9 cellular contexts compared by ENCODE assay signal in the genomic region with DNA sequence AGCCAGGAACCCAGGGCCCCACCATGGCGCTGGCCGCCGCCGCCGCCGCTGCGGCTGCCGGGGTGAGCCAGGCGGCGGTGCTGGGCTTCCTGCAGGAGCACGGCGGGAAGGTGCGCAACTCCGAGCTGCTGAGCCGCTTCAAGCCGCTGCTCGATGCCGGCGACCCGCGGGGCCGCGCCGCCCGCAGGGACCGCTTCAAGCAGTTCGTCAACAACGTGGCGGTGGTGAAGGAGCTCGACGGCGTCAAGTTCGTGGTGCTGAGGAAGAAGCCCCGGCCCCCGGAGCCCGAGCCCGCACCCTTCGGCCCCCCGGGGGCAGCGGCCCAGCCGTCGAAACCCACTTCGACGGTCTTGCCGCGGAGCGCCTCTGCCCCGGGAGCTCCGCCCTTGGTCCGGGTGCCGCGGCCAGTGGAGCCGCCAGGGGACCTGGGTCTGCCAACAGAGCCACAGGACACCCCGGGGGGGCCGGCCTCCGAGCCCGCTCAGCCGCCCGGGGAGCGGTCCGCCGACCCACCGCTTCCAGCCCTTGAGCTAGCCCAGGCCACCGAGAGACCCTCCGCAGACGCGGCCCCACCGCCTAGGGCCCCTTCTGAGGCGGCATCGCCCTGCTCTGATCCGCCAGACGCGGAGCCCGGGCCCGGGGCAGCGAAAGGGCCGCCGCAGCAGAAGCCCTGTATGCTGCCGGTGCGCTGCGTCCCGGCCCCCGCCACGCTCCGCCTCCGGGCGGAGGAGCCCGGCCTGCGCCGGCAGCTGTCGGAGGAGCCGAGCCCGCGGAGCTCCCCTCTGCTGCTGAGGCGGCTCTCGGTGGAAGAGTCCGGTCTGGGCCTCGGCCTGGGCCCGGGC. TPM values are rescaled to one million over a fixed set of nuclear protein-coding genes. Genes with fewer than 3 reads are reported as not detected.
DNase-seq lines count a peak whose midpoint lies in the region; ATAC-seq, FAIRE-seq and TF ChIP-seq lines count a peak whose summit lies in the region.
"Had no signal": no experiment of that assay in that cellular context is flagged by ENCODE, and none has a peak within 500 bp of the region (broad histone marks: within the 10 kb centered on the region; RNA-seq: fewer than 3 reads in every experiment).

No MANE protein-coding gene starts in this region.

- no peak overlapping the region for H3K27ac ChIP-seq in HCT116 (ENCODE audit: low read depth, low read length)
- peak overlapping the region; percentile 91 to 94 for H3K27ac ChIP-seq in small intestine (ENCODE audit: low read depth in 1 of 2, low read length in 1 of 2)

- no peak for TF ChIP-seq POLR2A in HCT116 (IDR thresholded peaks at IDR 0.05; ENCODE audit: borderline replicate concordance, extremely low read depth, insufficient read depth, insufficient read length)

- TF ChIP-seq RAD21 in HCT116 (IDR thresholded peaks at IDR 0.05; ENCODE audit: low read depth): no peak

- ATAC-seq in HCT116 (peak; percentile 68), HG03196 (IDR thresholded peaks at IDR 0.05; ENCODE audit: unreplicated experiment) (no peak)

- CTCF ChIA-PET in BJ (lab: Yijun Ruan, JAX) (interaction anchor here (0.6 to 9.4 kb wide), 8 partner anchors 12 to 313 kb away, joined by 3 to 102 read pairs (median 3); no protein-coding TSS in a partner anchor), HCT116 (lab: Charles Lee) (interaction anchor here (1.0 kb wide), 1 partner anchor 288 kb away, joined by 3 read pairs; no protein-coding TSS in a partner anchor)

- H3K4me1 Mint-ChIP-seq in activated naive CD8-positive, alpha-beta T cell treated with anti-CD3 and anti-CD28 coated beads for 36 hours: peaks cover 10% of the 10 kb centered on the region
- peaks cover 4% of the 10 kb centered on the region for H3K4me1 Mint-ChIP-seq in glutamatergic neuron (ENCODE audit: low read depth, unreplicated experiment)

- FAIRE-seq in small intestine (lab: Jason Lieb, UNC): no peak

- H3K27me3 ChIP-seq in BJ (ENCODE audit: control insufficient read depth, insufficient read depth, low read length) (peaks cover 18% of the 10 kb centered on the region), HCT116 (ENCODE audit: insufficient read depth, low read length) (no peaks in the 10 kb centered on the region), iPS-15b (ENCODE audit: control insufficient read depth, insufficient read depth, low read length) (peaks cover 74% of the 10 kb centered on the region), small intestine (ENCODE audit: control insufficient read depth in 2 of 2, insufficient read depth in 2 of 2, low read length in 2 of 2) (peaks cover 0 to 13% of the 10 kb centered on the region in 2 donors)

- H3K9me2 ChIP-seq in HCT116 (ENCODE audit: insufficient read depth): no peaks in the 10 kb centered on the region

- DNase-seq in BJ (ENCODE audit: low read depth) (no peak), HCT116 (ENCODE audit: low read depth, low spot score) (no peak), small intestine (peak; percentile 60), glutamatergic neuron (no peak), pons (ENCODE audit: low spot score) (no peak)
- peak; percentile 44 for DNase-seq in activated naive CD8-positive, alpha-beta T cell treated with anti-CD3 and anti-CD28 coated beads for 36 hours

- BruUV-seq in HCT116 (replicated peaks; lab: Mats Ljungman, UMichigan): no TSS peak

- H3K9me3 Mint-ChIP-seq in activated naive CD8-positive, alpha-beta T cell treated with anti-CD3 and anti-CD28 coated beads for 36 hours: no peaks in the 10 kb centered on the region
- H3K9me3 Mint-ChIP-seq in glutamatergic neuron (ENCODE audit: unreplicated experiment): peaks cover 8% of the 10 kb centered on the region

- H3K27ac Mint-ChIP-seq in activated naive CD8-positive, alpha-beta T cell treated with anti-CD3 and anti-CD28 coated beads for 36 hours: no peak overlapping the region
- no peak overlapping the region for H3K27ac Mint-ChIP-seq in glutamatergic neuron (ENCODE audit: unreplicated experiment)

- H3K36me3 Mint-ChIP-seq in activated naive CD8-positive, alpha-beta T cell treated with anti-CD3 and anti-CD28 coated beads for 36 hours: no peaks in the 10 kb centered on the region
- peaks cover 10% of the 10 kb centered on the region for H3K36me3 Mint-ChIP-seq in glutamatergic neuron (ENCODE audit: unreplicated experiment)

- H3K79me2 ChIP-seq in HCT116 (ENCODE audit: insufficient read depth, low read length): no peaks in the 10 kb centered on the region

- H3K4me3 ChIP-seq in BJ (ENCODE audit: low read depth, low read length): peak overlapping the region; percentile 16; the same call in 1 of the 2 replicates
- peak overlapping the region in 1 of 2 experiments; percentile 62; a peak in 1 of 4 replicates for H3K4me3 ChIP-seq in HCT116 (replicated peaks in 1 of 2; ENCODE audit: low read depth in 1 of 2, low read length in 2 of 2)
- H3K4me3 ChIP-seq in iPS-15b (ENCODE audit: low read depth, low read length): peak overlapping the region; percentile 39
- H3K4me3 ChIP-seq in small intestine (ENCODE audit: low read depth in 1 of 2, low read length in 2 of 2): peak overlapping the region; percentile 49 to 77

- H3K4me3 Mint-ChIP-seq in activated naive CD8-positive, alpha-beta T cell treated with anti-CD3 and anti-CD28 coated beads for 36 hours: no peak overlapping the region
- no peak overlapping the region for H3K4me3 Mint-ChIP-seq in glutamatergic neuron (ENCODE audit: unreplicated experiment)

- H3K4me1 ChIP-seq in HCT116 (ENCODE audit: control insufficient read depth in 1 of 2, insufficient read depth in 2 of 2, low read length in 2 of 2) (peaks cover 0 to 8% of the 10 kb centered on the region in 2 experiments; a peak in 3 of 4 replicates), iPS-15b (ENCODE audit: control insufficient read depth, insufficient read depth, low read length) (no peaks in the 10 kb centered on the region), small intestine (ENCODE audit: control insufficient read depth in 2 of 2, insufficient read depth in 1 of 2, low read depth in 1 of 2, low read length in 1 of 2) (no peaks in the 10 kb centered on the region)

- H3K36me3 ChIP-seq in BJ (ENCODE audit: control insufficient read depth, insufficient read depth, low read length) (no peaks in the 10 kb centered on the region; the same call in 1 of the 2 replicates), HCT116 (ENCODE audit: control insufficient read depth in 1 of 2, insufficient read depth in 2 of 2, low read length in 2 of 2) (no peaks in the 10 kb centered on the region), iPS-15b (ENCODE audit: control insufficient read depth, insufficient read depth, low read length) (no peaks in the 10 kb centered on the region), small intestine (ENCODE audit: control insufficient read depth in 2 of 2, insufficient read depth in 2 of 2, low read length in 2 of 2) (no peaks in the 10 kb centered on the region)

- H3K9me3 ChIP-seq in HCT116 (ENCODE audit: control insufficient read depth in 1 of 2, insufficient read depth in 1 of 2, low read depth in 1 of 2, low read length in 2 of 2) (no peaks in the 10 kb centered on the region), iPS-15b (ENCODE audit: control insufficient read depth, insufficient read depth, low read length) (peaks cover 7% of the 10 kb centered on the region), small intestine (ENCODE audit: control insufficient read depth, low read depth) (no peaks in the 10 kb centered on the region)

- TF ChIP-seq CTCF in BJ (IDR thresholded peaks at IDR 0.05; ENCODE audit: insufficient read depth, low read depth, low read length): no peak
- no peak for TF ChIP-seq CTCF in HCT116 (IDR thresholded peaks at IDR 0.05 in 2 of 3, conservative IDR thresholded peaks at IDR 0.05 in 1 of 3; ENCODE audit: borderline replicate concordance in 1 of 3, insufficient read depth in 1 of 3, low read depth in 2 of 3, low read length in 2 of 3)
- TF ChIP-seq CTCF in glutamatergic neuron (IDR thresholded peaks at IDR 0.05; ENCODE audit: partially characterized antibody, unreplicated experiment): no peak

- RAD21 ChIA-PET in HCT116 (lab: Charles Lee; ENCODE audit: low non-redundant PET in 1 of 2, low total read pairs in 2 of 2, uncharacterized antibody in 2 of 2, unreplicated experiment in 2 of 2): no interaction called here

- peak overlapping the region; percentile 87 for H3K4me2 ChIP-seq in HCT116 (ENCODE audit: low read length)

- no peaks in the 10 kb centered on the region for H4K20me1 ChIP-seq in HCT116 (ENCODE audit: insufficient read depth)

- H3K27me3 Mint-ChIP-seq in activated naive CD8-positive, alpha-beta T cell treated with anti-CD3 and anti-CD28 coated beads for 36 hours: peaks cover 53% of the 10 kb centered on the region
- peaks cover 15% of the 10 kb centered on the region for H3K27me3 Mint-ChIP-seq in glutamatergic neuron (ENCODE audit: unreplicated experiment)

- intact Hi-C loops in HCT116 (cut with micrococcal nuclease): no loop called here

- POLR2A ChIA-PET in BJ (lab: Charles Lee): interaction anchor here (0.5 kb wide), 1 partner anchor 14 kb away, joined by 20 read pairs; no protein-coding TSS in a partner anchor
- POLR2A ChIA-PET in HCT116 (lab: Charles Lee): no interaction called here

- H3K9ac ChIP-seq in HCT116 (ENCODE audit: low read length) (no peak overlapping the region), iPS-15b (ENCODE audit: low read depth, low read length) (no peak overlapping the region)

- no peak overlapping the region for H2AFZ ChIP-seq in HCT116 (ENCODE audit: low read depth, low read length, poor library complexity, severe bottlenecking)

- WGBS in small intestine, 3 donors: 1 to 8% (median 3%) methylated on average over 46 to 99 of the region's 99 CpGs

RNA-seq across cellular contexts. Expression of a gene that starts 0.7 kb away (rescaled TPM):
- polyA plus RNA-seq in BJ (2011; rRNA removed) (0.02 TPM in 1 of 2 replicates, not detected in the other), small intestine (10 to 100 TPM; 25.6 to 75.4 (median 72.0) TPM)
- not detected in 2 replicates for polyA minus RNA-seq in BJ (2011; rRNA and poly(A)+ RNA removed)
- total RNA-seq in HCT116 (2021; ENCODE audit: unreplicated experiment) (0.39 TPM), glutamatergic neuron (ENCODE audit: unreplicated experiment) (0.12 TPM)
- 0.07 and 0.18 TPM in 2 replicates for polyA plus RNA-seq in HCT116 (2012)
- total RNA-seq in activated naive CD8-positive, alpha-beta T cell treated with anti-CD3 and anti-CD28 coated beads for 36 hours: under 1 TPM in 1 of 2 experiments, not detected in 1; 0.06 TPM
- total RNA-seq: dermis microvascular lymphatic vessel endothelial cell had no signal

RNA-seq across cellular contexts. Expression of a gene that starts 16.6 kb away (rescaled TPM):
- polyA plus RNA-seq in BJ (2011; rRNA removed) (6.4 and 8.5 TPM in 2 replicates), small intestine (10 to 100 TPM in 2 of 3 donors, 1 to 10 TPM in 1; 9.2 to 72.2 (median 14.5) TPM)
- polyA minus RNA-seq in BJ (2011; rRNA and poly(A)+ RNA removed): 2.9 and 5.0 TPM in 2 replicates
- total RNA-seq in HCT116 (2021; ENCODE audit: unreplicated experiment) (9.5 TPM), glutamatergic neuron (ENCODE audit: unreplicated experiment) (5.1 TPM)
- 5.0 and 5.6 TPM in 2 replicates for polyA plus RNA-seq in HCT116 (2012)
- total RNA-seq in activated naive CD8-positive, alpha-beta T cell treated with anti-CD3 and anti-CD28 coated beads for 36 hours: 1 to 10 TPM; 1.8 to 2.3 TPM

RNA-seq across cellular contexts. Expression of a gene that starts 36.8 kb away (rescaled TPM):
- 53.2 and 67.8 TPM in 2 replicates for polyA plus RNA-seq in BJ (2011; rRNA removed)
- polyA minus RNA-seq in BJ (2011; rRNA and poly(A)+ RNA removed): 26.6 and 29.7 TPM in 2 replicates
- total RNA-seq in HCT116 (2021; ENCODE audit: unreplicated experiment): 34.6 TPM
- 33.0 and 35.8 TPM in 2 replicates for polyA plus RNA-seq in HCT116 (2012)
- total RNA-seq in activated naive CD8-positive, alpha-beta T cell treated with anti-CD3 and anti-CD28 coated beads for 36 hours: 10 to 100 TPM; 21.2 to 22.2 TPM
- 10 to 100 TPM; 14.6 to 28.2 (median 24.4) TPM for polyA plus RNA-seq in small intestine
- 26.9 TPM for total RNA-seq in glutamatergic neuron (ENCODE audit: unreplicated experiment)

RNA-seq across cellular contexts. Expression of a gene that starts 52.4 kb away (rescaled TPM):
- polyA plus RNA-seq in BJ (2011; rRNA removed) (0.15 and 0.20 TPM in 2 replicates), small intestine (under 1 TPM in 2 of 3 donors, not detected in 1; 0.34 to 0.67 TPM)
- not detected in 2 replicates for polyA minus RNA-seq in BJ (2011; rRNA and poly(A)+ RNA removed)
- total RNA-seq in HCT116 (2021; ENCODE audit: unreplicated experiment) (0.49 TPM), glutamatergic neuron (ENCODE audit: unreplicated experiment) (0.69 TPM)
- 0.24 and 0.36 TPM in 2 replicates for polyA plus RNA-seq in HCT116 (2012)
- under 1 TPM; 0.26 to 0.29 TPM for total RNA-seq in activated naive CD8-positive, alpha-beta T cell treated with anti-CD3 and anti-CD28 coated beads for 36 hours

RNA-seq across cellular contexts. Expression of a gene that starts 52.6 kb away (rescaled TPM):
- polyA plus RNA-seq in BJ (2011; rRNA removed): 289 and 292 TPM in 2 replicates
- polyA minus RNA-seq in BJ (2011; rRNA and poly(A)+ RNA removed): 15.9 and 27.1 TPM in 2 replicates
- total RNA-seq in HCT116 (2021; ENCODE audit: unreplicated experiment): 528 TPM
- 276 and 358 TPM in 2 replicates for polyA plus RNA-seq in HCT116 (2012)
- total RNA-seq in activated naive CD8-positive, alpha-beta T cell treated with anti-CD3 and anti-CD28 coated beads for 36 hours: 100 to 1,000 TPM; 652 to 654 TPM
- 100 to 1,000 TPM; 481 to 872 (median 607) TPM for polyA plus RNA-seq in small intestine
- total RNA-seq in glutamatergic neuron (ENCODE audit: unreplicated experiment): 163 TPM

Comparison
In these comparisons a context has a peak if more than half of its experiments do, and no peak if none do; other contexts are left out.
1. DNase-seq: peak in activated naive CD8-positive, alpha-beta T cell treated with anti-CD3 and anti-CD28 coated beads for 36 hours (single experiment) and small intestine (single experiment); none in BJ (single experiment), HCT116 (single experiment), glutamatergic neuron (single experiment) and pons (single experiment).